In the genomic region with DNA sequence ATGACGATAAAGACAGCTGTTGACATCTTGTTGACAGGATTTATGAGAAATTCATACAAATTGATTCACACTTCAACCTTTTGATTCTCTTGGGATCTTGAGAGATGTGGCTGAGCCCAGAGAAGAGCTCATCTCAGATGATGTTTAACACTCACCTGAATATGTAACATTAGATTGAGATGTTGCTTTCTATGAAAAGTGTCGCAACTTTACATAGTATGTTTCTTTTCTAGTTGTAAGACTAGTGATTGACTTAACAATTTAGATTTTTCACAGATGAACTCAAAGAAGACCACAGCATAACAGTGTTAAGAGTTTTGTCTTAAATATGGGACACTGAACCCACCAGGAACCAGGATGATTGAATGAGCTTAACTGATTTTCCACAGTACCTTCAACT, we compare ENCODE assay signal across 2 cellular contexts.
TF ChIP-seq lines count a peak whose summit lies in the region.

No MANE protein-coding gene starts in this region.

TF ChIP-seq in IMR-90, 13 proteins besides CTCF, POLR2A, EP300 and RAD21:
- TF ChIP-seq CEBPB (IDR thresholded peaks at IDR 0.05; ENCODE audit: low read depth, low read length): peak; percentile 60
- no peak for TF ChIP-seq BHLHE40 (IDR thresholded peaks at IDR 0.05; ENCODE audit: low read depth, low read length)

TF ChIP-seq in K562, 482 proteins besides CTCF, POLR2A, EP300 and RAD21:
- TF ChIP-seq CEBPB (tag; IDR thresholded peaks at IDR 0.05) (peak; percentile 63; the same call in 1 of the 2 replicates), CHD2 (IDR thresholded peaks at IDR 0.05; ENCODE audit: low read depth, low read length) (no peak), MEIS2 (IDR thresholded peaks at IDR 0.05; ENCODE audit: partially characterized antibody) (peak; percentile 40), CEBPG (CRISPR knock-in tag; IDR thresholded peaks at IDR 0.05) (no peak), CEBPG (tag; conservative IDR thresholded peaks at IDR 0.05 in 1 of 2, IDR thresholded peaks at IDR 0.05 in 1 of 2) (peak in 1 of 2 experiments; percentile 49; a peak in 1 of 4 replicates)
- TF ChIP-seq, protein P1, sequence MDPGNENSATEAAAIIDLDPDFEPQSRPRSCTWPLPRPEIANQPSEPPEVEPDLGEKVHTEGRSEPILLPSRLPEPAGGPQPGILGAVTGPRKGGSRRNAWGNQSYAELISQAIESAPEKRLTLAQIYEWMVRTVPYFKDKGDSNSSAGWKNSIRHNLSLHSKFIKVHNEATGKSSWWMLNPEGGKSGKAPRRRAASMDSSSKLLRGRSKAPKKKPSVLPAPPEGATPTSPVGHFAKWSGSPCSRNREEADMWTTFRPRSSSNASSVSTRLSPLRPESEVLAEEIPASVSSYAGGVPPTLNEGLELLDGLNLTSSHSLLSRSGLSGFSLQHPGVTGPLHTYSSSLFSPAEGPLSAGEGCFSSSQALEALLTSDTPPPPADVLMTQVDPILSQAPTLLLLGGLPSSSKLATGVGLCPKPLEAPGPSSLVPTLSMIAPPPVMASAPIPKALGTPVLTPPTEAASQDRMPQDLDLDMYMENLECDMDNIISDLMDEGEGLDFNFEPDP (CRISPR knock-in tag; IDR thresholded peaks at IDR 0.05): no peak
